In the genomic region with DNA sequence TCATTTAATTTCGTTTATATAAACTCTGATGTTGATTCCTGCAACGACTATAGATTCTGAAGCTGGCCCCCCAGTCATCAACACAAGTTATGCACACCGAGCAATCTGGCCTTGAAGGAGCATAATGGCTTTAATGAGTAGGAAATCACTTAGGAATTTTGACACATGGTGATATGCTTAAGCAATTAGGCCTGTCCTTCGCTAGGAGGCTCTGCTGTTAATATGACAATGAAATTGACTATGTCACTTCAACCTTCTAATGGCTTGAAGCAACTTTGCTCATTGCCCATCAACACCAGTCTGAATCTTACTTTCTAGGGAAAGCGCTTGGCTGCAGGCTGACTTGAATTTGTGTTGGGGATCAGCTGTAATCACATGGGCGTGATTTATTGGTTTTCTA, we compare ENCODE assay signal across 22 cellular contexts.
"Had no signal": no experiment of that assay in that cellular context is flagged by ENCODE, and none has a peak within 500 bp of the region (broad histone marks: within the 10 kb centered on the region; RNA-seq: fewer than 3 reads in every experiment).

No MANE protein-coding gene starts in this region.

- H3K4me3 ChIP-seq: adrenal gland, MG63, SK-N-MC had no signal

- H3K36me3 ChIP-seq: adrenal gland, MG63, WERI-Rb-1 had no signal

- H3K9me3 ChIP-seq: adrenal gland, MG63 had no signal

- H3K4me2 ChIP-seq: KMS-11 had no signal

- DNase-seq: activated CD4-positive, alpha-beta memory T cell treated with anti-CD3 and anti-CD28 coated beads, Interleukin-2, amount 10 ng/mL, durations not matched to agents 7 days and 5 days; activated CD4-positive, alpha-beta T cell treated with anti-CD3 and anti-CD28 coated beads for 36 hours; activated CD4-positive, alpha-beta T cell treated with anti-CD3 and anti-CD28 coated beads, Interleukin-2, amount 50 U/mL, for 1 hour; activated naive CD4-positive, alpha-beta T cell treated with anti-CD3 and anti-CD28 coated beads, Interleukin-2, amount 50 U/mL, for 16 hours; activated naive CD8-positive, alpha-beta T cell treated with anti-CD3 and anti-CD28 coated beads, Interleukin-2, amount 10 ng/mL, durations not matched to agents 7 days and 5 days; activated T-cell treated with anti-CD3 and anti-CD28 coated beads for 4 hours; adrenal gland; anterior cingulate cortex; cerebellar nuclear complex; MG63; NCI-H1092 treated with DMSO at 0.1 percent for 48 hours; NCI-H1417 treated with DMSO at 0.1 percent for 48 hours; NCI-H187; NCI-H2081; NCI-H446; NCI-H748 treated with DMSO at 0.1 percent for 48 hours; SHP77 treated with DMSO at 0.1 percent for 48 hours; T-cell; T-helper 2 cell; WERI-Rb-1 had no signal

- H3K27ac ChIP-seq: adrenal gland, KMS-11, SK-N-MC, WERI-Rb-1 had no signal

- H3K27me3 ChIP-seq: adrenal gland, MG63 had no signal

- H3K4me1 ChIP-seq: adrenal gland had no signal

- ATAC-seq: activated CD4-positive, alpha-beta T cell treated with anti-CD3 and anti-CD28 coated beads for 36 hours; T-cell had no signal

- H3K9ac ChIP-seq: KMS-11 had no signal
